In genomic region chr18:45962866-45963265, GRCh38 we compare ENCODE assay signal across 11 cellular contexts. TPM values are rescaled to one million over a fixed set of nuclear protein-coding genes. Genes with fewer than 3 reads are reported as not detected.
DNase-seq lines count a peak whose midpoint lies in the region; ATAC-seq and TF ChIP-seq lines count a peak whose summit lies in the region.
"Had no signal": no experiment of that assay in that cellular context is flagged by ENCODE, and none has a peak within 500 bp of the region (broad histone marks: within the 10 kb centered on the region; RNA-seq: fewer than 3 reads in every experiment).

No MANE protein-coding gene starts in this region.

- ATAC-seq in stimulated activated effector memory CD8-positive, alpha-beta T cell treated with anti-CD3 and anti-CD28 coated beads, Interleukin-12 subunit alpha, Interleukin-12 subunit beta, amount 100 ng/mL, for 72 hours, result peak; percentile 67

- H3K27ac ChIP-seq in SJSA1, result peak overlapping the region; percentile 71
- peak overlapping the region; percentile 74 for H3K27ac ChIP-seq in fibroblast of lung (ENCODE audit: insufficient read depth, low read length)
- H3K27ac ChIP-seq in adrenal gland, result no peak overlapping the region

- H3K9ac ChIP-seq in fibroblast of lung (ENCODE audit: insufficient read depth, low read length), result no peak overlapping the region

- H3K4me1 Mint-ChIP-seq in T-helper 1 cell treated with Interleukin-12 subunit alpha and Interleukin-12 subunit beta and Interleukin-4 antibody, amounts not matched to agents 30 μg/mL and 1 μg/mL, for 36 hours (ENCODE audit: low read depth), result peaks cover 41% of the 10 kb centered on the region
- H3K4me1 Mint-ChIP-seq in stimulated activated effector memory CD8-positive, alpha-beta T cell treated with anti-CD3 and anti-CD28 coated beads, Interleukin-12 subunit alpha, Interleukin-12 subunit beta, amount 100 ng/mL, for 72 hours, result peaks cover 63% of the 10 kb centered on the region

- H3K36me3 Mint-ChIP-seq in T-helper 1 cell treated with Interleukin-12 subunit alpha and Interleukin-12 subunit beta and Interleukin-4 antibody, amounts not matched to agents 30 μg/mL and 1 μg/mL, for 36 hours (ENCODE audit: low read depth), result peaks cover 27% of the 10 kb centered on the region
- H3K36me3 Mint-ChIP-seq in stimulated activated effector memory CD8-positive, alpha-beta T cell treated with anti-CD3 and anti-CD28 coated beads, Interleukin-12 subunit alpha, Interleukin-12 subunit beta, amount 100 ng/mL, for 72 hours, result peaks cover 30% of the 10 kb centered on the region

- no peaks in the 10 kb centered on the region for H3K9me3 ChIP-seq in SJSA1 (replicated peaks)
- no peaks in the 10 kb centered on the region for H3K9me3 ChIP-seq in fibroblast of lung (ENCODE audit: control insufficient read depth, insufficient read depth, low read depth, low read length)
- H3K9me3 ChIP-seq in adrenal gland (replicated peaks in 1 of 3), result no peaks in the 10 kb centered on the region

- 73 to 88% (median 81%) methylated on average over 5 of the region's 5 CpGs for WGBS in adrenal gland, 4 donors

- no peak overlapping the region for H3K4me2 ChIP-seq in fibroblast of lung (ENCODE audit: extremely low read depth, insufficient read depth, low read length)

- H3K4me3 Mint-ChIP-seq in T-helper 1 cell treated with Interleukin-12 subunit alpha and Interleukin-12 subunit beta and Interleukin-4 antibody, amounts not matched to agents 30 μg/mL and 1 μg/mL, for 36 hours, result no peak overlapping the region
- peak overlapping the region; percentile 54 for H3K4me3 Mint-ChIP-seq in stimulated activated effector memory CD8-positive, alpha-beta T cell treated with anti-CD3 and anti-CD28 coated beads, Interleukin-12 subunit alpha, Interleukin-12 subunit beta, amount 100 ng/mL, for 72 hours
- H3K4me3 Mint-ChIP-seq: endodermal cell had no signal

- DNase-seq in T-helper 1 cell (no peak), SJSA1 (ENCODE audit: low read depth in 1 of 2, low spot score in 2 of 2) (peak in 1 of 2 experiments; percentile 59), fibroblast of lung (ENCODE audit: low read depth in 2 of 2) (peak; percentile 51 to 85), adrenal gland (no peak), NCI-H345 treated with DMSO at 0.1 percent for 48 hours (lab: John Stamatoyannopoulos, UW; ENCODE audit: unreplicated experiment) (no peak), Kasumi-1 (lab: John Stamatoyannopoulos, UW) (no peak)
- DNase-seq in stimulated activated effector memory CD8-positive, alpha-beta T cell treated with anti-CD3 and anti-CD28 coated beads, Interleukin-12 subunit alpha, Interleukin-12 subunit beta, amount 100 ng/mL, for 72 hours (ENCODE audit: low spot score in 2 of 2), result no peak
- DNase-seq: 8988T; endodermal cell; stimulated activated CD4-positive, alpha-beta T cell treated with anti-CD3 and anti-CD28 coated beads, Interleukin-4, amount 100 ng/mL, for 1 hour had no signal

- no peak for TF ChIP-seq POLR2A in adrenal gland (IDR thresholded peaks at IDR 0.05)

- no peaks in the 10 kb centered on the region for H4K20me1 ChIP-seq in fibroblast of lung (ENCODE audit: control insufficient read depth, extremely low read depth, insufficient read depth, low read length)

- H3K27ac Mint-ChIP-seq in T-helper 1 cell treated with Interleukin-12 subunit alpha and Interleukin-12 subunit beta and Interleukin-4 antibody, amounts not matched to agents 30 μg/mL and 1 μg/mL, for 36 hours, result peak overlapping the region; percentile 62
- H3K27ac Mint-ChIP-seq in stimulated activated effector memory CD8-positive, alpha-beta T cell treated with anti-CD3 and anti-CD28 coated beads, Interleukin-12 subunit alpha, Interleukin-12 subunit beta, amount 100 ng/mL, for 72 hours, result peak overlapping the region; percentile 92
- H3K27ac Mint-ChIP-seq: endodermal cell had no signal

- H3K4me3 ChIP-seq in SJSA1 (no peak overlapping the region), fibroblast of lung (replicated peaks in 1 of 4; ENCODE audit: control extremely low read depth in 1 of 4, insufficient read depth in 1 of 4, low read depth in 3 of 4, low read length in 4 of 4) (no peak overlapping the region), adrenal gland (no peak overlapping the region)

- H3K4me1 ChIP-seq in SJSA1 (replicated peaks) (peaks cover 34% of the 10 kb centered on the region), fibroblast of lung (ENCODE audit: control insufficient read depth, extremely low read depth, insufficient read depth, low read length) (peaks cover 19% of the 10 kb centered on the region), adrenal gland (replicated peaks in 1 of 2) (peaks cover 25 to 37% of the 10 kb centered on the region in 2 donors)

- H3K27me3 ChIP-seq in SJSA1 (replicated peaks), result no peaks in the 10 kb centered on the region
- H3K27me3 ChIP-seq in fibroblast of lung (ENCODE audit: control insufficient read depth, insufficient read depth, low read length), result no peaks in the 10 kb centered on the region
- no peaks in the 10 kb centered on the region for H3K27me3 ChIP-seq in adrenal gland

- H3K36me3 ChIP-seq in SJSA1 (peaks cover 24% of the 10 kb centered on the region), fibroblast of lung (ENCODE audit: control insufficient read depth, insufficient read depth, low read length) (peaks cover 6% of the 10 kb centered on the region), adrenal gland (replicated peaks in 1 of 2) (no peaks in the 10 kb centered on the region)

- peaks cover 76% of the 10 kb centered on the region for H3K79me2 ChIP-seq in fibroblast of lung (ENCODE audit: control insufficient read depth, insufficient read depth, low read length)

- intact Hi-C loops in adrenal gland (cut with DNase I), result no loop called here

- peaks cover under 1% of the 10 kb centered on the region for H3K27me3 Mint-ChIP-seq in T-helper 1 cell treated with Interleukin-12 subunit alpha and Interleukin-12 subunit beta and Interleukin-4 antibody, amounts not matched to agents 30 μg/mL and 1 μg/mL, for 36 hours (ENCODE audit: low read depth)

- no peak for TF ChIP-seq CTCF in fibroblast of lung (conservative IDR thresholded peaks at IDR 0.05 in 1 of 2, IDR thresholded peaks at IDR 0.05 in 1 of 2; ENCODE audit: low read depth in 1 of 2, low read length in 2 of 2)
- TF ChIP-seq CTCF in adrenal gland (IDR thresholded peaks at IDR 0.05), result no peak

- no peaks in the 10 kb centered on the region for H3K9me3 Mint-ChIP-seq in T-helper 1 cell treated with Interleukin-12 subunit alpha and Interleukin-12 subunit beta and Interleukin-4 antibody, amounts not matched to agents 30 μg/mL and 1 μg/mL, for 36 hours
- H3K9me3 Mint-ChIP-seq in stimulated activated effector memory CD8-positive, alpha-beta T cell treated with anti-CD3 and anti-CD28 coated beads, Interleukin-12 subunit alpha, Interleukin-12 subunit beta, amount 100 ng/mL, for 72 hours, result no peaks in the 10 kb centered on the region
- H3K9me3 Mint-ChIP-seq: endodermal cell had no signal

- no peak overlapping the region for H2AFZ ChIP-seq in fibroblast of lung (ENCODE audit: low read length)

RNA-seq across cellular contexts. Expression of gene EPG5, which starts 4.3 kb away (rescaled TPM):
- 9.4 and 14.8 TPM in 2 replicates for total RNA-seq in SJSA1 (2014; rRNA removed; shearing (Covaris generic))
- total RNA-seq in fibroblast of lung (34.2 and 87.4 TPM in 2 replicates), adrenal gland (10 to 100 TPM; 15.1 to 80.3 (median 24.8) TPM)
- polyA plus RNA-seq in fibroblast of lung (60.0 and 65.0 TPM in 2 replicates), adrenal gland (10 to 100 TPM in 1 of 3 donors, 1 to 10 TPM in 2; 7.3 to 21.6 (median 8.0) TPM)
- 28.2 and 31.3 TPM in 2 replicates for polyA plus RNA-seq in fibroblast of lung (2012)
- 77.0 and 138 TPM in 2 replicates for polyA minus RNA-seq in fibroblast of lung (ENCODE audit: low replicate concordance)

Comparison
In these comparisons a context has a peak if more than half of its experiments do, and no peak if none do; other contexts are left out.
1. DNase-seq: peak in fibroblast of lung (2 of 2); none in T-helper 1 cell (0 of 5), stimulated activated effector memory CD8-positive, alpha-beta T cell treated with anti-CD3 and anti-CD28 coated beads, Interleukin-12 subunit alpha, Interleukin-12 subunit beta, amount 100 ng/mL, for 72 hours (0 of 2), adrenal gland (0 of 7), NCI-H345 treated with DMSO at 0.1 percent for 48 hours (single experiment) and Kasumi-1 (0 of 2).
2. H3K27ac ChIP-seq: peak in SJSA1 (single experiment) and fibroblast of lung (single experiment); none in adrenal gland (0 of 5).